Comparison of ENCODE assay signal across 17 cellular contexts in genomic region chr21:43969115-43969444, GRCh38. TPM values are rescaled to one million over a fixed set of nuclear protein-coding genes. Genes with fewer than 3 reads are reported as not detected.
A peak's percentile ranks its signal among the peaks of the same experiment; 100 is the strongest.
DNase-seq lines count a peak whose midpoint lies in the region; ATAC-seq and TF ChIP-seq lines count a peak whose summit lies in the region.
"Had no signal": no experiment of that assay in that cellular context is flagged by ENCODE, and none has a peak within 500 bp of the region (broad histone marks: within the 10 kb centered on the region; RNA-seq: fewer than 3 reads in every experiment).

No MANE protein-coding gene starts in this region.

- H4K91ac ChIP-seq in neuronal stem cell (ENCODE audit: low read depth, low read length, poor library complexity) = no peak overlapping the region

- H3K9ac ChIP-seq in neuronal stem cell (ENCODE audit: low read depth, low read length, poor library complexity) = peak overlapping the region; percentile 81
- H3K9ac ChIP-seq: BLaER1, GM23248 had no signal

- TF ChIP-seq CTCF in RWPE1 (conservative IDR thresholded peaks at IDR 0.05; ENCODE audit: low read depth) (no peak), body of pancreas (IDR thresholded peaks at IDR 0.05) (no peak)

- intact Hi-C loops in Right ventricle myocardium inferior (cut with DNase I) = no loop called here
- intact Hi-C loops in Right ventricle myocardium superior (cut with DNase I) = no loop called here
- intact Hi-C loops in body of pancreas (cut with DNase I) = no loop called here

- DNase-seq in Right ventricle myocardium inferior (ENCODE audit: missing footprints) (peak; percentile 37), Right ventricle myocardium superior (no peak), RWPE1 (ENCODE audit: low spot score) (no peak), neuronal stem cell (ENCODE audit: low spot score) (no peak), body of pancreas (no peak), NCI-H748 (lab: John Stamatoyannopoulos, UW; ENCODE audit: unreplicated experiment) (no peak)
- DNase-seq: Caco-2; CD4-positive, CD25-positive, alpha-beta regulatory T cell; CD8-positive, alpha-beta T cell; DMS153; DND-41; GM23248; H9 had no signal

- H3K27ac ChIP-seq in RWPE1 (0 out of 2 replicates have a peak overlapping the region, but pooled peaks have one; percentile 12), neuronal stem cell (replicated peaks; ENCODE audit: low read length) (no peak overlapping the region), body of pancreas (no peak overlapping the region)
- H3K27ac ChIP-seq: 22Rv1, BLaER1, C4-2B, GM23248 had no signal

- no peak overlapping the region for H2BK15ac ChIP-seq in neuronal stem cell (ENCODE audit: low read length)

- no peaks in the 10 kb centered on the region for H3K27me3 ChIP-seq in neuronal stem cell (ENCODE audit: control insufficient read depth in 3 of 3, insufficient read depth in 3 of 3, low read depth in 1 of 3, low read length in 3 of 3)
- no peaks in the 10 kb centered on the region for H3K27me3 ChIP-seq in body of pancreas
- H3K27me3 ChIP-seq: BLaER1 had no signal

- no CpG with 5 or more reads among the region's 17 CpGs for WGBS in neuronal stem cell (ENCODE audit: extremely low coverage in 2 of 2, insufficient read length in 2 of 2, insufficient replicate concordance in 1 of 2), 2 donors
- WGBS in body of pancreas, 2 donors = 93 to 100% methylated on average over 2 to 14 of the region's 17 CpGs

- H2BK120ac ChIP-seq in neuronal stem cell (ENCODE audit: low read depth, low read length) = no peak overlapping the region

- no peak overlapping the region for H3K4me3 ChIP-seq in neuronal stem cell (ENCODE audit: low read length in 2 of 2)
- no peak overlapping the region for H3K4me3 ChIP-seq in body of pancreas
- H3K4me3 ChIP-seq: BLaER1, GM23248 had no signal

- no peak for TF ChIP-seq POLR2A in body of pancreas (IDR thresholded peaks at IDR 0.05)

- peaks cover 0 to 40% of the 10 kb centered on the region in 2 donors for H3K36me3 ChIP-seq in neuronal stem cell (replicated peaks in 1 of 2; ENCODE audit: control insufficient read depth in 2 of 2, insufficient read depth in 2 of 2, low read length in 2 of 2)
- peaks cover 0 to 7% of the 10 kb centered on the region in 2 donors for H3K36me3 ChIP-seq in body of pancreas (replicated peaks in 1 of 2; ENCODE audit: insufficient read depth in 1 of 2, low read depth in 2 of 2)

- H3K79me1 ChIP-seq in neuronal stem cell (ENCODE audit: low read depth, low read length) = peaks cover 1% of the 10 kb centered on the region

- H3K4me2 ChIP-seq in neuronal stem cell (ENCODE audit: insufficient read depth, low read length, poor library complexity, severe bottlenecking) = no peak overlapping the region
- H3K4me2 ChIP-seq: BLaER1 had no signal

- no peak overlapping the region for H2BK5ac ChIP-seq in neuronal stem cell (ENCODE audit: low read length)

- H2AFZ ChIP-seq in neuronal stem cell (ENCODE audit: low read length) = no peak overlapping the region
- H2AFZ ChIP-seq: GM23248 had no signal

- H2BK12ac ChIP-seq in neuronal stem cell (ENCODE audit: low read length) = no peak overlapping the region

- peak overlapping the region; percentile 65 for H3K23ac ChIP-seq in neuronal stem cell (ENCODE audit: low read depth, low read length, poor library complexity)

- H2AK5ac ChIP-seq in neuronal stem cell (ENCODE audit: low read depth, low read length) = no peak overlapping the region

- H3K4me1 ChIP-seq in neuronal stem cell (ENCODE audit: control insufficient read depth in 2 of 2, insufficient read depth in 1 of 2, low read depth in 1 of 2, low read length in 2 of 2) (no peaks in the 10 kb centered on the region), body of pancreas (no peaks in the 10 kb centered on the region)
- H3K4me1 ChIP-seq: Caco-2 had no signal

- POLR2A ChIA-PET in RWPE1 (lab: Yijun Ruan, JAX; ENCODE audit: low non-redundant PET) = no interaction called here

- H3K14ac ChIP-seq in neuronal stem cell (ENCODE audit: low read length) = no peak overlapping the region

- no peaks in the 10 kb centered on the region for H3K9me3 ChIP-seq in neuronal stem cell (replicated peaks in 1 of 2; ENCODE audit: control insufficient read depth in 2 of 2, insufficient read depth in 1 of 2, low read depth in 1 of 2, low read length in 2 of 2)
- no peaks in the 10 kb centered on the region for H3K9me3 ChIP-seq in body of pancreas
- H3K9me3 ChIP-seq: BLaER1, Caco-2 had no signal

- no peak overlapping the region for H4K8ac ChIP-seq in neuronal stem cell (ENCODE audit: low read depth, low read length)

- H3K18ac ChIP-seq in neuronal stem cell (ENCODE audit: low read length) = peak overlapping the region; percentile 44

- ATAC-seq in Right ventricle myocardium inferior (no peak), Right ventricle myocardium superior (ENCODE audit: poor library complexity) (no peak), body of pancreas (no peak)
- ATAC-seq: CD8-positive, alpha-beta T cell; HCT116 had no signal

- peak overlapping the region; percentile 37 for H3K4ac ChIP-seq in neuronal stem cell (ENCODE audit: low read length)

- CTCF ChIA-PET in RWPE1 (lab: Yijun Ruan, JAX) = no interaction called here

RNA-seq across cellular contexts. Expression of gene TRAPPC10, which starts 43.0 kb away (rescaled TPM):
- 20.3 TPM for total RNA-seq in Right ventricle myocardium inferior
- 20.3 TPM for total RNA-seq in Right ventricle myocardium superior
- 11.6 TPM for polyA plus RNA-seq in neuronal stem cell (2013, experiment 1 of 2)
- polyA plus RNA-seq in neuronal stem cell (2013, experiment 2 of 2) = 12.2 TPM
- total RNA-seq in body of pancreas = 10 to 100 TPM; 10.9 to 26.4 TPM
